ENCODE assay signal across 1 cellular context in the genomic region with DNA sequence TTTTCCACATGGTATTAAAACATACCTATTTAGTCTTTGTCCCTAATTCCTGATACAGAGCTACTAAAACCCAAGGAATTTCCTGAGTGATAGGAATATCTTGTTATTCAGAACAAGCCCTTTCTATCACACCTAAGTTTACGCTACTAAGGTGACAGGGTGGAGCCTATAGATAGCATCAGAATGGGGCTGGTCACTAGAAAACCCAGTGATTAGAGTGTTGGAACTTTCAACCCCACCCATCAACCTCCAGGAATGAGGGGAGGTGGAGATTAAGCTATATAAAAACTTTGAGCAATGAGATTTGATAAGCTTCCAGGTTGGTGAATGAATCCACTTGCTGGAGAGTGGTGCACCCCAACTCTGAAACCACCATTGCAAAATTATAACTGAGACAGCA.
TF ChIP-seq lines count a peak whose summit lies in the region.

No MANE protein-coding gene starts in this region.

TF ChIP-seq in K562, 482 proteins besides CTCF, POLR2A, EP300 and RAD21 (continued from another document):
- TF ChIP-seq ZNF217 (CRISPR knock-in tag; IDR thresholded peaks at IDR 0.05) (no peak), ZNF785 (CRISPR knock-in tag; IDR thresholded peaks at IDR 0.05) (no peak), RBM17 (IDR thresholded peaks at IDR 0.05; ENCODE audit: borderline replicate concordance, low read depth, low read length) (no peak), HCFC1 (IDR thresholded peaks at IDR 0.05; ENCODE audit: low read depth, low read length) (no peak), POLR2AphosphoS2 (IDR thresholded peaks at IDR 0.05; ENCODE audit: low read length) (no peak)
- TF ChIP-seq, protein P1, sequence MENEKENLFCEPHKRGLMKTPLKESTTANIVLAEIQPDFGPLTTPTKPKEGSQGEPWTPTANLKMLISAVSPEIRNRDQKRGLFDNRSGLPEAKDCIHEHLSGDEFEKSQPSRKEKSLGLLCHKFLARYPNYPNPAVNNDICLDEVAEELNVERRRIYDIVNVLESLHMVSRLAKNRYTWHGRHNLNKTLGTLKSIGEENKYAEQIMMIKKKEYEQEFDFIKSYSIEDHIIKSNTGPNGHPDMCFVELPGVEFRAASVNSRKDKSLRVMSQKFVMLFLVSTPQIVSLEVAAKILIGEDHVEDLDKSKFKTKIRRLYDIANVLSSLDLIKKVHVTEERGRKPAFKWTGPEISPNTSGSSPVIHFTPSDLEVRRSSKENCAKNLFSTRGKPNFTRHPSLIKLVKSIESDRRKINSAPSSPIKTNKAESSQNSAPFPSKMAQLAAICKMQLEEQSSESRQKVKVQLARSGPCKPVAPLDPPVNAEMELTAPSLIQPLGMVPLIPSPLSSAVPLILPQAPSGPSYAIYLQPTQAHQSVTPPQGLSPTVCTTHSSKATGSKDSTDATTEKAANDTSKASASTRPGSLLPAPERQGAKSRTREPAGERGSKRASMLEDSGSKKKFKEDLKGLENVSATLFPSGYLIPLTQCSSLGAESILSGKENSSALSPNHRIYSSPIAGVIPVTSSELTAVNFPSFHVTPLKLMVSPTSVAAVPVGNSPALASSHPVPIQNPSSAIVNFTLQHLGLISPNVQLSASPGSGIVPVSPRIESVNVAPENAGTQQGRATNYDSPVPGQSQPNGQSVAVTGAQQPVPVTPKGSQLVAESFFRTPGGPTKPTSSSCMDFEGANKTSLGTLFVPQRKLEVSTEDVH (IDR thresholded peaks at IDR 0.05; ENCODE audit: low read depth, partially characterized antibody) = no peak
- TF ChIP-seq, protein P2, sequence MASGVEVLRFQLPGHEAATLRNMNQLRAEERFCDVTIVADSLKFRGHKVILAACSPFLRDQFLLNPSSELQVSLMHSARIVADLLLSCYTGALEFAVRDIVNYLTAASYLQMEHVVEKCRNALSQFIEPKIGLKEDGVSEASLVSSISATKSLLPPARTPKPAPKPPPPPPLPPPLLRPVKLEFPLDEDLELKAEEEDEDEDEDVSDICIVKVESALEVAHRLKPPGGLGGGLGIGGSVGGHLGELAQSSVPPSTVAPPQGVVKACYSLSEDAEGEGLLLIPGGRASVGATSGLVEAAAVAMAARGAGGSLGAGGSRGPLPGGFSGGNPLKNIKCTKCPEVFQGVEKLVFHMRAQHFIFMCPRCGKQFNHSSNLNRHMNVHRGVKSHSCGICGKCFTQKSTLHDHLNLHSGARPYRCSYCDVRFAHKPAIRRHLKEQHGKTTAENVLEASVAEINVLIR (CRISPR knock-in tag; IDR thresholded peaks at IDR 0.05) = no peak
- TF ChIP-seq, protein P3, sequence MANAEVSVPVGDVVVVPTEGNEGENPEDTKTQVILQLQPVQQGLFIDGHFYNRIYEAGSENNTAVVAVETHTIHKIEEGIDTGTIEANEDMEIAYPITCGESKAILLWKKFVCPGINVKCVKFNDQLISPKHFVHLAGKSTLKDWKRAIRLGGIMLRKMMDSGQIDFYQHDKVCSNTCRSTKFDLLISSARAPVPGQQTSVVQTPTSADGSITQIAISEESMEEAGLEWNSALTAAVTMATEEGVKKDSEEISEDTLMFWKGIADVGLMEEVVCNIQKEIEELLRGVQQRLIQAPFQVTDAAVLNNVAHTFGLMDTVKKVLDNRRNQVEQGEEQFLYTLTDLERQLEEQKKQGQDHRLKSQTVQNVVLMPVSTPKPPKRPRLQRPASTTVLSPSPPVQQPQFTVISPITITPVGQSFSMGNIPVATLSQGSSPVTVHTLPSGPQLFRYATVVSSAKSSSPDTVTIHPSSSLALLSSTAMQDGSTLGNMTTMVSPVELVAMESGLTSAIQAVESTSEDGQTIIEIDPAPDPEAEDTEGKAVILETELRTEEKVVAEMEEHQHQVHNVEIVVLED (CRISPR knock-in tag; IDR thresholded peaks at IDR 0.05) = no peak
TF ChIP-seq in K562: peak in this region for 0.
